In genomic region chr15:73704869-73705645, GRCh38 we compare ENCODE assay signal across 8 cellular contexts. TPM values are rescaled to one million over a fixed set of nuclear protein-coding genes. Genes with fewer than 3 reads are reported as not detected.
DNase-seq lines count a peak whose midpoint lies in the region; ATAC-seq and TF ChIP-seq lines count a peak whose summit lies in the region.

No MANE protein-coding gene starts in this region.

- peaks cover 17% of the 10 kb centered on the region for H3K27me3 Mint-ChIP-seq in activated T-helper 17 cell treated with anti-CD3 and anti-CD28 coated beads, Interleukin-2, amount 50 U/mL, for 72 hours
- H3K27me3 Mint-ChIP-seq in glutamatergic neuron (ENCODE audit: unreplicated experiment), result peaks cover 10% of the 10 kb centered on the region

- TF ChIP-seq CTCF in glutamatergic neuron (IDR thresholded peaks at IDR 0.05; ENCODE audit: partially characterized antibody, unreplicated experiment), result peak; percentile 84

- H3K9me3 Mint-ChIP-seq in activated T-helper 17 cell treated with anti-CD3 and anti-CD28 coated beads, Interleukin-2, amount 50 U/mL, for 72 hours, result no peaks in the 10 kb centered on the region
- peaks cover 9% of the 10 kb centered on the region for H3K9me3 Mint-ChIP-seq in glutamatergic neuron (ENCODE audit: unreplicated experiment)

- H3K36me3 Mint-ChIP-seq in activated T-helper 17 cell treated with anti-CD3 and anti-CD28 coated beads, Interleukin-2, amount 50 U/mL, for 72 hours (ENCODE audit: low read depth), result no peaks in the 10 kb centered on the region
- H3K36me3 Mint-ChIP-seq in glutamatergic neuron (ENCODE audit: unreplicated experiment), result peaks cover 8% of the 10 kb centered on the region

- no peak overlapping the region for H3K27ac Mint-ChIP-seq in activated T-helper 17 cell treated with anti-CD3 and anti-CD28 coated beads, Interleukin-2, amount 50 U/mL, for 72 hours
- peak overlapping the region; percentile 2 for H3K27ac Mint-ChIP-seq in glutamatergic neuron (ENCODE audit: unreplicated experiment)

- peak; percentile 45 for ATAC-seq in HG03442 (IDR thresholded peaks at IDR 0.05; ENCODE audit: unreplicated experiment)
- peak; percentile 72 for ATAC-seq in activated T-helper 17 cell treated with anti-CD3 and anti-CD28 coated beads, Interleukin-2, amount 50 U/mL, for 72 hours (replicated peaks)
- peak; percentile 71 for ATAC-seq in sciatic nerve
- no peak for ATAC-seq in HG02852 (IDR thresholded peaks at IDR 0.05; ENCODE audit: unreplicated experiment)

- intact Hi-C loops in sciatic nerve (cut with DNase I), result no loop called here

- peaks cover 4% of the 10 kb centered on the region for H3K4me1 Mint-ChIP-seq in activated T-helper 17 cell treated with anti-CD3 and anti-CD28 coated beads, Interleukin-2, amount 50 U/mL, for 72 hours
- peaks cover 9% of the 10 kb centered on the region for H3K4me1 Mint-ChIP-seq in glutamatergic neuron (ENCODE audit: low read depth, unreplicated experiment)

- H3K4me3 Mint-ChIP-seq in activated T-helper 17 cell treated with anti-CD3 and anti-CD28 coated beads, Interleukin-2, amount 50 U/mL, for 72 hours, result no peak overlapping the region
- no peak overlapping the region for H3K4me3 Mint-ChIP-seq in glutamatergic neuron (ENCODE audit: unreplicated experiment)

- peak; percentile 33 for DNase-seq in COR-L47 (lab: John Stamatoyannopoulos, UW)
- DNase-seq in RPMI7951 (ENCODE audit: low read depth), result peak; percentile 45
- DNase-seq in glutamatergic neuron, result peak; percentile 81
- peak; percentile 79 for DNase-seq in sciatic nerve (ENCODE audit: low spot score)
- no peak for DNase-seq in NCI-H2107 (lab: John Stamatoyannopoulos, UW)

RNA-seq across cellular contexts. Expression of gene CD276, which starts 20.9 kb away (rescaled TPM):
- total RNA-seq in RPMI7951 (2014; rRNA removed; shearing (Covaris generic)), result 72.2 and 84.3 TPM in 2 replicates
- total RNA-seq in activated T-helper 17 cell treated with anti-CD3 and anti-CD28 coated beads, Interleukin-2, amount 50 U/mL, for 72 hours, result 1 to 10 TPM in 1 of 2 donors, under 1 TPM in 1; 0.95 to 2.6 TPM
- 192 TPM for total RNA-seq in glutamatergic neuron (ENCODE audit: unreplicated experiment)
- total RNA-seq in sciatic nerve, result 47.0 TPM

RNA-seq across cellular contexts. Expression of gene INSYN1, which starts 48.1 kb away (rescaled TPM):
- not detected in 2 replicates for total RNA-seq in RPMI7951 (2014; rRNA removed; shearing (Covaris generic))
- not detected for total RNA-seq in activated T-helper 17 cell treated with anti-CD3 and anti-CD28 coated beads, Interleukin-2, amount 50 U/mL, for 72 hours
- total RNA-seq in glutamatergic neuron (ENCODE audit: unreplicated experiment) (86.6 TPM), sciatic nerve (7.8 TPM)

Comparison
In these comparisons a context has a peak if more than half of its experiments do, and no peak if none do; other contexts are left out.
1. RNA of gene CD276, which starts 20.9 kb away (total RNA-seq): 192 TPM in glutamatergic neuron (single experiment), 72.2 to 84.3 TPM in RPMI7951 and 47.0 TPM in sciatic nerve (single experiment); 0.95 to 2.6 TPM in activated T-helper 17 cell treated with anti-CD3 and anti-CD28 coated beads, Interleukin-2, amount 50 U/mL, for 72 hours; every median in the first group is over 10 times any median in the second.